1 cellular context compared by ENCODE assay signal in the genomic region with DNA sequence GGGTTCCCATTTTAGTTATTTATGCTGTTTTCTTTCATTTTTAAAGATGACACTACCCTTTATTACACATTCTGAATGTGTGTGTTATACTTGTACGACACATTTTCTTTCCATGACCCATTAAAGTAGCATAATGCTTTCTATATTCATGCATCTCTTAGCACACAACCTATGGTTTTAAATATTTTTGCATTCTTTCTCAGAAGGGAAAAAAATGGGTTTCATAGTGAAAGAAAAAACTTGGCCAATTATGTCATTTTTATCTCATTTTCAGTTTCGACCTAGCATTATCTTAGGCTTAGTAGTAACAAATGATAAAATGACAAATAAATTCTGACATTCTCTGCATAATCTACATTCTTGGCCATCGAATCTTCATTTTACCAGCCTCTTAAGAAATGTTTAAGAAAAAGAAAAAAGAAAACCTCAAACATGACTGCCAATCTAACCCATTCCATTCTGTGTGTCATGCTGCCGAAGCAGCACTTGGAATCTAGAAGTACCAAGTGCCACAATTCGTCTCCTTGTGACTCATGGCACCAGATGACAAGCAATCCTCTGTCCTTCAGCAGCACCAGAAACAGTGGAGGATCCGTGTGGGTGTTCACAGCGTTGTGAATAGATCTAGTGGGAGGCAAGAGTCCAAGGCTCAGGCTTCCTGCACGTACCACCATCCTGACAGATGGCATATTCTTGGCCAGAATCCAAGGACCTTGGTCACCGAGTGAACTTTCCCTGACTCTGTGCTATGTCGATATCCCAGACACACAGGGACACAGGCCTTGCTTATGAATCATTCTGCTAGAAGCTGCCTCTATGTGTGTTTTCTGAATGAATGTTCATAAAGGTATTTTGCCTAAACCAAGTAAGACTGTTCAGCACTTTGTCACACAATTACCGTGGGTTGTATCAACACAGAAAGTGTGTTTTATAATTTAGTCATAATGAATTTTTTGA.
A peak's percentile ranks its signal among the peaks of the same experiment; 100 is the strongest.
TF ChIP-seq lines count a peak whose summit lies in the region.

No MANE protein-coding gene starts in this region.

TF ChIP-seq in HepG2, 621 proteins besides CTCF, POLR2A, EP300 and RAD21 (continued from another document):
- TF ChIP-seq, protein P1, sequence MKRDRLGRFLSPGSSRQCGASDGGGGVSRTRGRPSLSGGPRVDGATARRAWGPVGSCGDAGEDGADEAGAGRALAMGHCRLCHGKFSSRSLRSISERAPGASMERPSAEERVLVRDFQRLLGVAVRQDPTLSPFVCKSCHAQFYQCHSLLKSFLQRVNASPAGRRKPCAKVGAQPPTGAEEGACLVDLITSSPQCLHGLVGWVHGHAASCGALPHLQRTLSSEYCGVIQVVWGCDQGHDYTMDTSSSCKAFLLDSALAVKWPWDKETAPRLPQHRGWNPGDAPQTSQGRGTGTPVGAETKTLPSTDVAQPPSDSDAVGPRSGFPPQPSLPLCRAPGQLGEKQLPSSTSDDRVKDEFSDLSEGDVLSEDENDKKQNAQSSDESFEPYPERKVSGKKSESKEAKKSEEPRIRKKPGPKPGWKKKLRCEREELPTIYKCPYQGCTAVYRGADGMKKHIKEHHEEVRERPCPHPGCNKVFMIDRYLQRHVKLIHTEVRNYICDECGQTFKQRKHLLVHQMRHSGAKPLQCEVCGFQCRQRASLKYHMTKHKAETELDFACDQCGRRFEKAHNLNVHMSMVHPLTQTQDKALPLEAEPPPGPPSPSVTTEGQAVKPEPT (CRISPR knock-in tag; IDR thresholded peaks at IDR 0.05; ENCODE audit: low read depth): no peak
- TF ChIP-seq NRL (CRISPR knock-in tag; IDR thresholded peaks at IDR 0.05; ENCODE audit: borderline replicate concordance) (no peak), HNRNPLL (IDR thresholded peaks at IDR 0.05; ENCODE audit: low read depth, low read length, poor library complexity, severe bottlenecking) (no peak), SP1 (IDR thresholded peaks at IDR 0.05) (no peak), SP1 (CRISPR knock-in tag; IDR thresholded peaks at IDR 0.05) (no peak), ZIK1 (CRISPR knock-in tag; IDR thresholded peaks at IDR 0.05; ENCODE audit: borderline replicate concordance, low read depth) (no peak), SIN3A (IDR thresholded peaks at IDR 0.05; ENCODE audit: borderline replicate concordance, low read depth, low read length) (no peak), RARG (CRISPR knock-in tag; IDR thresholded peaks at IDR 0.05; ENCODE audit: low read depth) (no peak), ZNF792 (CRISPR knock-in tag; IDR thresholded peaks at IDR 0.05) (peak; percentile 98), MIER3 (CRISPR knock-in tag; IDR thresholded peaks at IDR 0.05; ENCODE audit: borderline replicate concordance) (no peak; the same call in 1 of the 2 replicates), MATR3 (CRISPR knock-in tag; IDR thresholded peaks at IDR 0.05) (no peak), ZFYVE20 (CRISPR knock-in tag; IDR thresholded peaks at IDR 0.05; ENCODE audit: borderline replicate concordance, low read depth) (no peak), KLF11 (CRISPR knock-in tag; IDR thresholded peaks at IDR 0.05) (peak; percentile 82; the same call in 1 of the 2 replicates), ATF7-NPFF (CRISPR knock-in tag; IDR thresholded peaks at IDR 0.05; ENCODE audit: low read depth) (no peak), ZNF615 (CRISPR knock-in tag; IDR thresholded peaks at IDR 0.05; ENCODE audit: borderline replicate concordance) (0 out of 2 replicates have a peak, but pooled peaks have one; percentile 65), ATF1 (CRISPR knock-in tag; IDR thresholded peaks at IDR 0.05) (no peak), ZNF773 (CRISPR knock-in tag; IDR thresholded peaks at IDR 0.05; ENCODE audit: borderline replicate concordance) (no peak)
- TF ChIP-seq, protein P2, sequence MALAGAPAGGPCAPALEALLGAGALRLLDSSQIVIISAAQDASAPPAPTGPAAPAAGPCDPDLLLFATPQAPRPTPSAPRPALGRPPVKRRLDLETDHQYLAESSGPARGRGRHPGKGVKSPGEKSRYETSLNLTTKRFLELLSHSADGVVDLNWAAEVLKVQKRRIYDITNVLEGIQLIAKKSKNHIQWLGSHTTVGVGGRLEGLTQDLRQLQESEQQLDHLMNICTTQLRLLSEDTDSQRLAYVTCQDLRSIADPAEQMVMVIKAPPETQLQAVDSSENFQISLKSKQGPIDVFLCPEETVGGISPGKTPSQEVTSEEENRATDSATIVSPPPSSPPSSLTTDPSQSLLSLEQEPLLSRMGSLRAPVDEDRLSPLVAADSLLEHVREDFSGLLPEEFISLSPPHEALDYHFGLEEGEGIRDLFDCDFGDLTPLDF (CRISPR knock-in tag; IDR thresholded peaks at IDR 0.05): no peak
- TF ChIP-seq, protein P3, sequence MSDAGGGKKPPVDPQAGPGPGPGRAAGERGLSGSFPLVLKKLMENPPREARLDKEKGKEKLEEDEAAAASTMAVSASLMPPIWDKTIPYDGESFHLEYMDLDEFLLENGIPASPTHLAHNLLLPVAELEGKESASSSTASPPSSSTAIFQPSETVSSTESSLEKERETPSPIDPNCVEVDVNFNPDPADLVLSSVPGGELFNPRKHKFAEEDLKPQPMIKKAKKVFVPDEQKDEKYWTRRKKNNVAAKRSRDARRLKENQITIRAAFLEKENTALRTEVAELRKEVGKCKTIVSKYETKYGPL (CRISPR knock-in tag; IDR thresholded peaks at IDR 0.05): no peak
- TF ChIP-seq, protein P4, sequence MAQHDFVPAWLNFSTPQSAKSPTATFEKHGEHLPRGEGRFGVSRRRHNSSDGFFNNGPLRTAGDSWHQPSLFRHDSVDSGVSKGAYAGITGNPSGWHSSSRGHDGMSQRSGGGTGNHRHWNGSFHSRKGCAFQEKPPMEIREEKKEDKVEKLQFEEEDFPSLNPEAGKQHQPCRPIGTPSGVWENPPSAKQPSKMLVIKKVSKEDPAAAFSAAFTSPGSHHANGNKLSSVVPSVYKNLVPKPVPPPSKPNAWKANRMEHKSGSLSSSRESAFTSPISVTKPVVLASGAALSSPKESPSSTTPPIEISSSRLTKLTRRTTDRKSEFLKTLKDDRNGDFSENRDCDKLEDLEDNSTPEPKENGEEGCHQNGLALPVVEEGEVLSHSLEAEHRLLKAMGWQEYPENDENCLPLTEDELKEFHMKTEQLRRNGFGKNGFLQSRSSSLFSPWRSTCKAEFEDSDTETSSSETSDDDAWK (CRISPR knock-in tag; IDR thresholded peaks at IDR 0.05): no peak
- TF ChIP-seq, protein P5, sequence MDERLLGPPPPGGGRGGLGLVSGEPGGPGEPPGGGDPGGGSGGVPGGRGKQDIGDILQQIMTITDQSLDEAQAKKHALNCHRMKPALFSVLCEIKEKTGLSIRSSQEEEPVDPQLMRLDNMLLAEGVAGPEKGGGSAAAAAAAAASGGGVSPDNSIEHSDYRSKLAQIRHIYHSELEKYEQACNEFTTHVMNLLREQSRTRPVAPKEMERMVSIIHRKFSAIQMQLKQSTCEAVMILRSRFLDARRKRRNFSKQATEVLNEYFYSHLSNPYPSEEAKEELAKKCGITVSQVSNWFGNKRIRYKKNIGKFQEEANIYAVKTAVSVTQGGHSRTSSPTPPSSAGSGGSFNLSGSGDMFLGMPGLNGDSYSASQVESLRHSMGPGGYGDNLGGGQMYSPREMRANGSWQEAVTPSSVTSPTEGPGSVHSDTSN (CRISPR knock-in tag; IDR thresholded peaks at IDR 0.05): peak; percentile 66
